ENCODE assay signal across 8 cellular contexts in genomic region chr7:44257618-44258422, GRCh38. TPM values are rescaled to one million over a fixed set of nuclear protein-coding genes. Genes with fewer than 3 reads are reported as not detected.
DNase-seq lines count a peak whose midpoint lies in the region; ATAC-seq and TF ChIP-seq lines count a peak whose summit lies in the region.

No MANE protein-coding gene starts in this region.

- H3K27ac Mint-ChIP-seq in CD4-positive, alpha-beta T cell = peak overlapping the region; percentile 83
- peak overlapping the region; percentile 57 to 90 (median 88) for H3K27ac Mint-ChIP-seq in brain

- peak overlapping the region; percentile 65 for H3K4me3 Mint-ChIP-seq in CD4-positive, alpha-beta T cell
- peak overlapping the region in 3 of 5 experiments; percentile 0 to 13 (median 4) for H3K4me3 Mint-ChIP-seq in brain

- no peaks in the 10 kb centered on the region for H3K9me3 Mint-ChIP-seq in CD4-positive, alpha-beta T cell
- H3K9me3 Mint-ChIP-seq in brain = peaks cover 0 to 5% (median 0%) of the 10 kb centered on the region in 5 experiments

- CTCF ChIA-PET in CD4-positive, alpha-beta T cell (lab: Charles Lee) = no interaction called here

- DNase-seq in CD4-positive, alpha-beta T cell = peak; percentile 30 to 61 (median 46)
- DNase-seq in UCSD-AML1 (lab: John Stamatoyannopoulos, UW; ENCODE audit: unreplicated experiment) (peak; percentile 72), kidney glomerular epithelial cell (lab: John Stamatoyannopoulos, UW) (peak; percentile 81), NCI-H1436 (lab: John Stamatoyannopoulos, UW) (no peak)
- peak; percentile 72 for DNase-seq in stimulated activated CD4-positive, alpha-beta T cell treated with anti-CD3 and anti-CD28 coated beads, Interleukin-2, amount 100 ng/mL, for 4 hours (ENCODE audit: low read depth)

- H3K9me3 ChIP-seq in CD4-positive, alpha-beta T cell (ENCODE audit: control insufficient read depth, low read length) = no peaks in the 10 kb centered on the region

- H3K27me3 ChIP-seq in CD4-positive, alpha-beta T cell (ENCODE audit: control insufficient read depth, insufficient read depth, low read length) = no peaks in the 10 kb centered on the region

- no peaks in the 10 kb centered on the region for H3K36me3 Mint-ChIP-seq in CD4-positive, alpha-beta T cell (ENCODE audit: low read depth)
- no peaks in the 10 kb centered on the region for H3K36me3 Mint-ChIP-seq in brain

- intact Hi-C loops in CD4-positive, alpha-beta T cell (cut with DNase I, micrococcal nuclease) = no loop called here

- POLR2A ChIA-PET in CD4-positive, alpha-beta T cell (lab: Charles Lee) = interaction anchor here (0.5 to 3.4 kb wide), 12 partner anchors 13 to 854 kb away, joined by 3 to 18 read pairs (median 4); partner anchors contain the start of genes H2AZ2, NUDCD3, TBRG4 and YKT6

- ATAC-seq in CD4-positive, alpha-beta T cell (ENCODE audit: poor library complexity) = peak; percentile 94
- ATAC-seq in GM19463 (IDR thresholded peaks at IDR 0.05; ENCODE audit: unreplicated experiment) (peak; percentile 92), HG03571 (IDR thresholded peaks at IDR 0.05; ENCODE audit: unreplicated experiment) (peak; percentile 84)

- no peak for TF ChIP-seq CTCF in CD4-positive, alpha-beta T cell (IDR thresholded peaks at IDR 0.05)
- TF ChIP-seq CTCF in brain (conservative IDR thresholded peaks at IDR 0.05) = no peak

- no peaks in the 10 kb centered on the region for H3K27me3 Mint-ChIP-seq in CD4-positive, alpha-beta T cell
- no peaks in the 10 kb centered on the region for H3K27me3 Mint-ChIP-seq in brain

- H3K4me1 Mint-ChIP-seq in CD4-positive, alpha-beta T cell (ENCODE audit: low read depth) = peaks cover 27% of the 10 kb centered on the region
- H3K4me1 Mint-ChIP-seq in brain = peaks cover 38% of the 10 kb centered on the region

- peak overlapping the region; percentile 85 for H3K27ac ChIP-seq in CD4-positive, alpha-beta T cell (ENCODE audit: low read depth, low read length)

RNA-seq across cellular contexts. Expression of gene YKT6, which starts 57.0 kb away (rescaled TPM):
- total RNA-seq in CD4-positive, alpha-beta T cell = 10 to 100 TPM; 85.0 to 86.4 TPM
- 86.3 TPM for polyA plus RNA-seq in brain (ENCODE audit: insufficient read depth, low read depth, low replicate concordance)
